In genomic region chr2:241379481-241380480, GRCh38 we compare ENCODE assay signal across 1 cellular context.
TF ChIP-seq lines count a peak whose summit lies in the region.

No MANE protein-coding gene starts in this region.

TF ChIP-seq in IMR-90, 13 proteins besides CTCF, POLR2A, EP300 and RAD21:
- TF ChIP-seq ELK1 (IDR thresholded peaks at IDR 0.05; ENCODE audit: borderline replicate concordance, low read depth, low read length) = no peak
- no peak for TF ChIP-seq USF2 (IDR thresholded peaks at IDR 0.05; ENCODE audit: low read depth, low read length)
- no peak for TF ChIP-seq BHLHE40 (IDR thresholded peaks at IDR 0.05; ENCODE audit: low read depth, low read length)
- no peak for TF ChIP-seq RCOR1 (IDR thresholded peaks at IDR 0.05; ENCODE audit: insufficient replicate concordance, low read length)
- no peak for TF ChIP-seq MAFK (IDR thresholded peaks at IDR 0.05; ENCODE audit: low read depth, low read length)
- no peak for TF ChIP-seq CEBPB (IDR thresholded peaks at IDR 0.05; ENCODE audit: low read depth, low read length)
- TF ChIP-seq RFX5 (IDR thresholded peaks at IDR 0.05; ENCODE audit: low read depth, low read length) = no peak
- TF ChIP-seq SMC3 (IDR thresholded peaks at IDR 0.05; ENCODE audit: low read depth, low read length) = no peak
- no peak for TF ChIP-seq NFE2L2 (IDR thresholded peaks at IDR 0.05; ENCODE audit: low read depth, low read length)
- no peak for TF ChIP-seq MAZ (IDR thresholded peaks at IDR 0.05; ENCODE audit: borderline replicate concordance, low read depth, low read length)
- TF ChIP-seq CHD1 (IDR thresholded peaks at IDR 0.05; ENCODE audit: low read depth, low read length) = no peak
- no peak for TF ChIP-seq FOS (IDR thresholded peaks at IDR 0.05; ENCODE audit: low read depth, low read length)
- no peak for TF ChIP-seq MXI1 (IDR thresholded peaks at IDR 0.05; ENCODE audit: borderline replicate concordance, low read depth, low read length)
TF ChIP-seq in IMR-90: peak in this region for 0.
